Comparison of ENCODE assay signal across 8 cellular contexts in genomic region chr10:119207367-119207668, GRCh38.
DNase-seq lines count a peak whose midpoint lies in the region; ATAC-seq lines count a peak whose summit lies in the region.

GRK5 (plus strand) TSS chr10:119207571; CDS start chr10:119207918, 347 bp downstream.

- peak; percentile 80 for ATAC-seq in GM19025 (IDR thresholded peaks at IDR 0.05; ENCODE audit: low read depth, unreplicated experiment)
- ATAC-seq in HG03280 (IDR thresholded peaks at IDR 0.05; ENCODE audit: unreplicated experiment): peak; percentile 80

- DNase-seq in AG08396 (ENCODE audit: low spot score): peak; percentile 99
- DNase-seq in NCI-H446 treated with DMSO at 0.1 percent for 48 hours (lab: John Stamatoyannopoulos, UW): peak; percentile 80
- peak; percentile 94 for DNase-seq in activated CD4-positive, CD25-positive, alpha-beta regulatory T cell treated with anti-CD3 and anti-CD28 coated beads, Interleukin-2, amount 50 U/mL, for 72 hours
- DNase-seq in cerebellar cortex (ENCODE audit: low spot score): peak; percentile 91
- peak; percentile 98 for DNase-seq in islet precursor cell
- DNase-seq in stimulated activated CD4-positive, alpha-beta T cell treated with anti-CD3 and anti-CD28 coated beads, Interleukin-12 subunit alpha, Interleukin-12 subunit beta, amount 100 ng/mL, for 48 hours (ENCODE audit: low read depth in 2 of 3, low spot score in 1 of 3): peak; percentile 84 to 92 (median 90)

Comparison
In these comparisons a context has a peak if more than half of its experiments do, and no peak if none do; other contexts are left out.
1. Peak in every context shown above with its lines: DNase-seq and ATAC-seq.